ENCODE assay signal across 8 cellular contexts in genomic region chr5:35926389-35927051, GRCh38. TPM values are rescaled to one million over a fixed set of nuclear protein-coding genes. Genes with fewer than 3 reads are reported as not detected.
DNase-seq lines count a peak whose midpoint lies in the region; ATAC-seq lines count a peak whose summit lies in the region.

No MANE protein-coding gene starts in this region.

- H2BK5ac ChIP-seq in neuronal stem cell (ENCODE audit: low read length) = no peak overlapping the region

- H3K27ac Mint-ChIP-seq in CD4-positive, alpha-beta memory T cell = peak overlapping the region in 3 of 7 donors; percentile 1 to 80 (median 49)

- peak overlapping the region; percentile 30 for H3K23ac ChIP-seq in neuronal stem cell (ENCODE audit: low read depth, low read length, poor library complexity)

- H2BK15ac ChIP-seq in neuronal stem cell (ENCODE audit: low read length) = no peak overlapping the region

- peaks cover 20% of the 10 kb centered on the region for H3K4me1 ChIP-seq in CD4-positive, alpha-beta memory T cell (ENCODE audit: insufficient read depth, low read length)
- no peaks in the 10 kb centered on the region for H3K4me1 ChIP-seq in neuronal stem cell (ENCODE audit: control insufficient read depth in 2 of 2, insufficient read depth in 1 of 2, low read depth in 1 of 2, low read length in 2 of 2)
- H3K4me1 ChIP-seq in aorta (ENCODE audit: control insufficient read depth in 1 of 2, insufficient read depth in 2 of 2, low read length in 2 of 2) = no peaks in the 10 kb centered on the region

- H3K14ac ChIP-seq in neuronal stem cell (ENCODE audit: low read length) = no peak overlapping the region

- H2BK12ac ChIP-seq in neuronal stem cell (ENCODE audit: low read length) = no peak overlapping the region

- H3K27me3 ChIP-seq in CD4-positive, alpha-beta memory T cell (ENCODE audit: insufficient read depth, low read length) = no peaks in the 10 kb centered on the region
- H3K27me3 ChIP-seq in neuronal stem cell (ENCODE audit: control insufficient read depth in 3 of 3, insufficient read depth in 3 of 3, low read depth in 1 of 3, low read length in 3 of 3) = peaks cover 0 to 18% (median 5%) of the 10 kb centered on the region in 3 experiments
- no peaks in the 10 kb centered on the region for H3K27me3 ChIP-seq in aorta (ENCODE audit: control insufficient read depth in 1 of 2, insufficient read depth in 2 of 2, low read length in 1 of 2)

- ATAC-seq in GM19372 (IDR thresholded peaks at IDR 0.05; ENCODE audit: low read depth, unreplicated experiment) (peak; percentile 57), aorta (ENCODE audit: low FRiP score) (peak; percentile 78)

- H2AFZ ChIP-seq in neuronal stem cell (ENCODE audit: low read length) = no peak overlapping the region

- H2BK120ac ChIP-seq in neuronal stem cell (ENCODE audit: low read depth, low read length) = no peak overlapping the region

- H3K27ac ChIP-seq in CD4-positive, alpha-beta memory T cell (ENCODE audit: low read depth, low read length) = no peak overlapping the region
- no peak overlapping the region for H3K27ac ChIP-seq in neuronal stem cell (replicated peaks; ENCODE audit: low read length)
- no peak overlapping the region for H3K27ac ChIP-seq in aorta (ENCODE audit: low read depth in 1 of 2, low read length in 2 of 2)

- no CpG with 5 or more reads among the region's 13 CpGs for WGBS in neuronal stem cell (ENCODE audit: extremely low coverage in 2 of 2, insufficient read length in 2 of 2, insufficient replicate concordance in 1 of 2), 2 donors
- WGBS in aorta, 2 donors = 32% methylated on average over 13 of the region's 13 CpGs

- intact Hi-C loops in CD4-positive, alpha-beta memory T cell (cut with micrococcal nuclease) = loop anchor here (1.0 to 2.0 kb wide), 2 partner anchors 724 to 1440 kb away; no protein-coding TSS in a partner anchor
- intact Hi-C loops in aorta (cut with DNase I) = loop anchor here (5.0 kb wide), 1 partner anchor 839 kb away; no protein-coding TSS in a partner anchor

- CTCF ChIA-PET in CD4-positive, alpha-beta memory T cell (lab: Charles Lee; ENCODE audit: partially characterized antibody) = interaction anchor here (0.8 to 12.3 kb wide), 54 partner anchors 8 to 1403 kb away, joined by 3 to 544 read pairs (median 4); partner anchors contain the start of gene SPEF2

- no peak overlapping the region for H3K4ac ChIP-seq in neuronal stem cell (ENCODE audit: low read length)

- H3K27me3 Mint-ChIP-seq in CD4-positive, alpha-beta memory T cell = peaks cover 5 to 7% of the 10 kb centered on the region in 2 donors

- no peaks in the 10 kb centered on the region for H3K9me3 ChIP-seq in CD4-positive, alpha-beta memory T cell (ENCODE audit: control insufficient read depth in 1 of 2, low read length in 2 of 2)
- no peaks in the 10 kb centered on the region for H3K9me3 ChIP-seq in neuronal stem cell (replicated peaks in 1 of 2; ENCODE audit: control insufficient read depth in 2 of 2, insufficient read depth in 1 of 2, low read depth in 1 of 2, low read length in 2 of 2)
- no peaks in the 10 kb centered on the region for H3K9me3 ChIP-seq in aorta (ENCODE audit: control insufficient read depth, low read length)

- peak; percentile 63 to 78 (median 72) for DNase-seq in CD4-positive, alpha-beta memory T cell
- DNase-seq in HT1080 (ENCODE audit: low read depth) = peak; percentile 64
- peak; percentile 50 for DNase-seq in OCI-M2 (lab: John Stamatoyannopoulos, UW; ENCODE audit: unreplicated experiment)
- peak; percentile 69 to 71 for DNase-seq in activated T-cell treated with anti-CD3 and anti-CD28 coated beads, Interleukin-2, amount 50 U/mL, for 48 hours
- peak; percentile 73 for DNase-seq in fibroblast of peridontal ligament (ENCODE audit: extremely low read depth)
- peak; percentile 75 for DNase-seq in neuronal stem cell (ENCODE audit: low spot score)
- DNase-seq in aorta = no peak

- peaks cover 0 to 1% (median 0%) of the 10 kb centered on the region in 8 donors for H3K9me3 Mint-ChIP-seq in CD4-positive, alpha-beta memory T cell

- H2AK5ac ChIP-seq in neuronal stem cell (ENCODE audit: low read depth, low read length) = no peak overlapping the region

- H3K4me3 Mint-ChIP-seq in CD4-positive, alpha-beta memory T cell = peak overlapping the region in 6 of 8 donors; percentile 60 to 82 (median 76)

- H3K36me3 Mint-ChIP-seq in CD4-positive, alpha-beta memory T cell = no peaks in the 10 kb centered on the region

- no peak overlapping the region for H3K4me3 ChIP-seq in CD4-positive, alpha-beta memory T cell (ENCODE audit: low read length in 2 of 2)
- no peak overlapping the region for H3K4me3 ChIP-seq in neuronal stem cell (ENCODE audit: low read length in 2 of 2)
- H3K4me3 ChIP-seq in aorta (ENCODE audit: low read length in 2 of 2) = no peak overlapping the region

- H3K4me2 ChIP-seq in neuronal stem cell (ENCODE audit: insufficient read depth, low read length, poor library complexity, severe bottlenecking) = no peak overlapping the region

- peaks cover 26 to 38% (median 34%) of the 10 kb centered on the region in 4 donors for H3K4me1 Mint-ChIP-seq in CD4-positive, alpha-beta memory T cell

- POLR2A ChIA-PET in CD4-positive, alpha-beta memory T cell (lab: Charles Lee; ENCODE audit: partially characterized antibody) = interaction anchor here (0.9 to 3.6 kb wide), 14 partner anchors 43 to 1011 kb away, joined by 3 to 48 read pairs (median 4); partner anchors contain the start of genes BRIX1 and RAD1

- no peaks in the 10 kb centered on the region for H3K79me1 ChIP-seq in neuronal stem cell (ENCODE audit: low read depth, low read length)

- H4K8ac ChIP-seq in neuronal stem cell (ENCODE audit: low read depth, low read length) = no peak overlapping the region

- no peaks in the 10 kb centered on the region for H3K36me3 ChIP-seq in CD4-positive, alpha-beta memory T cell (ENCODE audit: insufficient read depth, low read length)
- no peaks in the 10 kb centered on the region for H3K36me3 ChIP-seq in neuronal stem cell (replicated peaks in 1 of 2; ENCODE audit: control insufficient read depth in 2 of 2, insufficient read depth in 2 of 2, low read length in 2 of 2)
- H3K36me3 ChIP-seq in aorta (ENCODE audit: control insufficient read depth in 1 of 2, insufficient read depth in 2 of 2, low read length in 1 of 2) = no peaks in the 10 kb centered on the region

- H3K9ac ChIP-seq in neuronal stem cell (ENCODE audit: low read depth, low read length, poor library complexity) = no peak overlapping the region

- no peak overlapping the region for H4K91ac ChIP-seq in neuronal stem cell (ENCODE audit: low read depth, low read length, poor library complexity)

- H3K18ac ChIP-seq in neuronal stem cell (ENCODE audit: low read length) = no peak overlapping the region

RNA-seq across cellular contexts. Expression of gene CAPSL, which starts 11.9 kb away (rescaled TPM):
- not detected for total RNA-seq in CD4-positive, alpha-beta memory T cell
- polyA plus RNA-seq in CD4-positive, alpha-beta memory T cell = not detected
- 0.43 and 0.61 TPM in 2 replicates for total RNA-seq in HT1080 (2014; rRNA removed; shearing (Covaris generic))
- polyA plus RNA-seq in HT1080 (2015; cell fraction: cytosol; rRNA removed) = 0.21 TPM in 1 of 2 replicates, not detected in the other
- polyA plus RNA-seq in HT1080 (2015; cell fraction: nucleus; rRNA removed) = 0.28 TPM in 1 of 2 replicates, not detected in the other
- 0.06 TPM for polyA plus RNA-seq in neuronal stem cell (2013, experiment 1 of 2)
- polyA plus RNA-seq in neuronal stem cell (2013, experiment 2 of 2) = not detected
- not detected for total RNA-seq in aorta
- polyA plus RNA-seq in aorta = not detected

Comparison
In these comparisons a context has a peak if more than half of its experiments do, and no peak if none do; other contexts are left out.
1. DNase-seq: peak in CD4-positive, alpha-beta memory T cell (5 of 5), HT1080 (single experiment), OCI-M2 (single experiment), activated T-cell treated with anti-CD3 and anti-CD28 coated beads, Interleukin-2, amount 50 U/mL, for 48 hours (2 of 2), fibroblast of peridontal ligament (single experiment) and neuronal stem cell (single experiment); none in aorta (0 of 2).